1 cellular context compared by ENCODE assay signal in genomic region chr2:72926368-72926767, GRCh38.
TF ChIP-seq lines count a peak whose summit lies in the region.

No MANE protein-coding gene starts in this region.

TF ChIP-seq in K562, 482 proteins besides CTCF, POLR2A, EP300 and RAD21:
- TF ChIP-seq RBM25 (IDR thresholded peaks at IDR 0.05; ENCODE audit: low read depth, low read length, severe bottlenecking) (peak; percentile 72), ARNT (IDR thresholded peaks at IDR 0.05) (no peak), ZFP36 (IDR thresholded peaks at IDR 0.05; ENCODE audit: low read depth, low read length, partially characterized antibody) (peak; percentile 53), BCOR (IDR thresholded peaks at IDR 0.05) (peak; percentile 56; the same call in 1 of the 2 replicates), MCM2 (IDR thresholded peaks at IDR 0.05; ENCODE audit: low read depth) (no peak)
TF ChIP-seq in K562: peak in this region for 3.
